In genomic region chr7:116588225-116588624, GRCh38 we compare ENCODE assay signal across 8 cellular contexts.
DNase-seq lines count a peak whose midpoint lies in the region; ATAC-seq, FAIRE-seq and TF ChIP-seq lines count a peak whose summit lies in the region.

No MANE protein-coding gene starts in this region.

- H2AFZ ChIP-seq in MM.1S (ENCODE audit: low read length): peak overlapping the region; percentile 44
- peak overlapping the region; percentile 23 for H2AFZ ChIP-seq in mammary epithelial cell (ENCODE audit: low read depth, low read length)

- H3K9me3 ChIP-seq in MM.1S (replicated peaks; ENCODE audit: insufficient read depth, low read length): no peaks in the 10 kb centered on the region
- H3K9me3 ChIP-seq in mammary epithelial cell (replicated peaks; ENCODE audit: insufficient read depth, low read length): no peaks in the 10 kb centered on the region

- CTCF ChIA-PET in mammary epithelial cell (lab: Charles Lee; ENCODE audit: low non-redundant PET): no interaction called here

- no peak for DNase-seq in GM18507 (ENCODE audit: extremely low spot score, insufficient read length, low read depth)
- DNase-seq in MM.1S: peak; percentile 76
- DNase-seq in mammary epithelial cell: peak; percentile 71
- DNase-seq in skeletal muscle cell (ENCODE audit: low read depth): peak; percentile 64
- no peak for DNase-seq in activated CD4-positive, CD25-positive, alpha-beta regulatory T cell treated with anti-CD3 and anti-CD28 coated beads, Interleukin-2, amount 50 U/mL, for 72 hours
- no peak for DNase-seq in SHP77 (lab: John Stamatoyannopoulos, UW)
- DNase-seq in T-helper 9 cell: no peak

- dilution Hi-C loops in mammary epithelial cell (cut with HindIII; ENCODE audit: low sequenced_read_pairs): no loop called here

- H3K27ac ChIP-seq in MM.1S (ENCODE audit: low read length) (peak overlapping the region; percentile 21; the same call in 1 of the 2 replicates), mammary epithelial cell (ENCODE audit: insufficient read depth, low read depth, low read length) (peak overlapping the region; percentile 32)

- H3K79me2 ChIP-seq in MM.1S (ENCODE audit: low read length) (no peaks in the 10 kb centered on the region), mammary epithelial cell (ENCODE audit: insufficient read depth, low read length) (no peaks in the 10 kb centered on the region)

- H3K9ac ChIP-seq in MM.1S (ENCODE audit: low read length) (no peak overlapping the region), mammary epithelial cell (ENCODE audit: insufficient read depth, low read length) (no peak overlapping the region)

- H3K4me3 ChIP-seq in MM.1S (ENCODE audit: low read length): no peak overlapping the region
- no peak overlapping the region for H3K4me3 ChIP-seq in mammary epithelial cell (replicated peaks in 1 of 3; ENCODE audit: insufficient read depth in 1 of 3, low read depth in 2 of 3, low read length in 3 of 3)
- H3K4me3 ChIP-seq in skeletal muscle cell (ENCODE audit: low read depth, low read length): no peak overlapping the region

- FAIRE-seq in GM18507 (lab: Jason Lieb, UNC): peak; percentile 78

- ATAC-seq in GM21737 (IDR thresholded peaks at IDR 0.05; ENCODE audit: unreplicated experiment): peak; percentile 63

- H3K4me2 ChIP-seq in MM.1S (ENCODE audit: low read depth, low read length): peak overlapping the region; percentile 35
- H3K4me2 ChIP-seq in mammary epithelial cell (ENCODE audit: insufficient read depth, low read depth, low read length): peak overlapping the region; percentile 19

- H4K20me1 ChIP-seq in MM.1S (ENCODE audit: insufficient read depth, low read length) (no peaks in the 10 kb centered on the region), mammary epithelial cell (ENCODE audit: insufficient read depth, low read length) (no peaks in the 10 kb centered on the region)

- intact Hi-C loops in mammary epithelial cell (cut with micrococcal nuclease): loop anchor here (2.0 to 5.0 kb wide), 3 partner anchors 87 to 246 kb away; no protein-coding TSS in a partner anchor

- in situ Hi-C loops in mammary epithelial cell (cut with MboI; ENCODE audit: low sequenced_read_pairs in 2 of 2): no loop called here

- no TSS peak for BruUV-seq in mammary epithelial cell (replicated peaks; lab: Mats Ljungman, UMichigan)

- TF ChIP-seq CTCF in MM.1S (IDR thresholded peaks at IDR 0.05; ENCODE audit: low read length): no peak
- no peak for TF ChIP-seq CTCF in mammary epithelial cell (conservative IDR thresholded peaks at IDR 0.05 in 1 of 2, IDR thresholded peaks at IDR 0.05 in 1 of 2; ENCODE audit: extremely low read depth in 1 of 2, insufficient read depth in 1 of 2, low read depth in 1 of 2, low read length in 2 of 2)

- H3K4me1 ChIP-seq in MM.1S (ENCODE audit: low read length) (peaks cover 35% of the 10 kb centered on the region), mammary epithelial cell (ENCODE audit: insufficient read depth, low read length) (peaks cover 16% of the 10 kb centered on the region)

- H3K36me3 ChIP-seq in MM.1S (replicated peaks; ENCODE audit: insufficient read depth, low read length) (no peaks in the 10 kb centered on the region), mammary epithelial cell (ENCODE audit: insufficient read depth, low read length) (no peaks in the 10 kb centered on the region)

- peaks cover 25% of the 10 kb centered on the region for H3F3A ChIP-seq in MM.1S (ENCODE audit: insufficient read depth, low read length)

- no peaks in the 10 kb centered on the region for H3K27me3 ChIP-seq in MM.1S (replicated peaks; ENCODE audit: insufficient read depth, low read length)
- H3K27me3 ChIP-seq in mammary epithelial cell (ENCODE audit: insufficient read depth, low read length): no peaks in the 10 kb centered on the region

- H3K9me2 ChIP-seq in MM.1S (replicated peaks; ENCODE audit: insufficient read depth, low read length): no peaks in the 10 kb centered on the region

- 0% methylated on average over 2 of the region's 2 CpGs for WGBS in mammary epithelial cell (ENCODE audit: low coverage, missing lambda C conversion rate)

Comparison
In these comparisons a context has a peak if more than half of its experiments do, and no peak if none do; other contexts are left out.
1. DNase-seq: peak in MM.1S (single experiment), mammary epithelial cell (single experiment) and skeletal muscle cell (single experiment); none in GM18507 (single experiment), activated CD4-positive, CD25-positive, alpha-beta regulatory T cell treated with anti-CD3 and anti-CD28 coated beads, Interleukin-2, amount 50 U/mL, for 72 hours (single experiment), SHP77 (0 of 2) and T-helper 9 cell (single experiment).